In genomic region chr6:75794954-75795739, GRCh38 we compare ENCODE assay signal across 21 cellular contexts. TPM values are rescaled to one million over a fixed set of nuclear protein-coding genes. Genes with fewer than 3 reads are reported as not detected.
DNase-seq lines count a peak whose midpoint lies in the region; ATAC-seq and TF ChIP-seq lines count a peak whose summit lies in the region.
"Had no signal": no experiment of that assay in that cellular context is flagged by ENCODE, and none has a peak within 500 bp of the region (broad histone marks: within the 10 kb centered on the region; RNA-seq: fewer than 3 reads in every experiment).

No MANE protein-coding gene starts in this region.

- H3K27ac ChIP-seq in GM23338 (ENCODE audit: low read depth) (peak overlapping the region; percentile 27; the same call in 1 of the 2 replicates), angular gyrus (ENCODE audit: low read depth, low read length) (peak overlapping the region; percentile 90), layer of hippocampus (ENCODE audit: low read depth, low read length) (peak overlapping the region; percentile 55)
- H3K27ac ChIP-seq: KMS-11 had no signal

- no peak for ATAC-seq in GM23338
- ATAC-seq: activated naive CD8-positive, alpha-beta T cell treated with anti-CD3 and anti-CD28 coated beads, Interleukin-2, amount 50 U/mL, for 24 hours; HCT116; sciatic nerve had no signal

- H3K79me2 ChIP-seq in GM23338 (replicated peaks; ENCODE audit: insufficient read depth), result no peaks in the 10 kb centered on the region

- H3K36me3 ChIP-seq in GM23338 (ENCODE audit: insufficient read depth) (no peaks in the 10 kb centered on the region), MG63 (no peaks in the 10 kb centered on the region)
- H3K36me3 ChIP-seq: breast epithelium had no signal

- H3K27me3 ChIP-seq in GM23338 (ENCODE audit: insufficient read depth) (no peaks in the 10 kb centered on the region), layer of hippocampus (ENCODE audit: control insufficient read depth, insufficient read depth, low read length) (no peaks in the 10 kb centered on the region), MG63 (no peaks in the 10 kb centered on the region)
- H3K27me3 ChIP-seq: breast epithelium had no signal

- H3K4me3 ChIP-seq in GM23338, result no peak overlapping the region
- H3K4me3 ChIP-seq in MG63, result no peak overlapping the region

- DNase-seq in GM23338 (ENCODE audit: low spot score) (no peak), renal cortical epithelial cell (ENCODE audit: low read depth) (peak; percentile 38), NCI-H774 (lab: John Stamatoyannopoulos, UW) (no peak), GM10248 (ENCODE audit: extremely low spot score) (no peak), islet precursor cell (no peak), MG63 (no peak)
- DNase-seq: activated CD4-positive, alpha-beta memory T cell treated with anti-CD3 and anti-CD28 coated beads for 36 hours; activated CD4-positive, CD25-positive, alpha-beta regulatory T cell; activated effector memory CD4-positive, alpha-beta T cell treated with Interleukin-2 at 50 U/mL for 16 hours; activated naive CD8-positive, alpha-beta T cell treated with anti-CD3 and anti-CD28 coated beads, Interleukin-2, amount 50 U/mL, for 24 hours; dermis blood vessel endothelial cell; MV-4-11; NCI-H1930; NCI-H748 treated with DMSO at 0.1 percent for 48 hours had no signal

- no peak overlapping the region for H2AFZ ChIP-seq in GM23338

- no peak overlapping the region for H3K4me2 ChIP-seq in GM23338
- H3K4me2 ChIP-seq: KMS-11 had no signal

- H3K4me1 Mint-ChIP-seq in GM23338, result peaks cover 14% of the 10 kb centered on the region
- H3K4me1 Mint-ChIP-seq: activated naive CD8-positive, alpha-beta T cell treated with anti-CD3 and anti-CD28 coated beads, Interleukin-2, amount 50 U/mL, for 24 hours; CD14-positive monocyte had no signal

- H3K27me3 Mint-ChIP-seq in GM23338 (ENCODE audit: insufficient read depth, low read depth, poor library complexity), result no peaks in the 10 kb centered on the region
- H3K27me3 Mint-ChIP-seq: activated CD4-positive, alpha-beta memory T cell treated with anti-CD3 and anti-CD28 coated beads for 36 hours had no signal

- H3K9me2 ChIP-seq in GM23338 (ENCODE audit: insufficient read depth), result no peaks in the 10 kb centered on the region

- H3K9me3 Mint-ChIP-seq in GM23338, result no peaks in the 10 kb centered on the region
- H3K9me3 Mint-ChIP-seq: activated CD4-positive, alpha-beta memory T cell treated with anti-CD3 and anti-CD28 coated beads for 36 hours; activated naive CD8-positive, alpha-beta T cell treated with anti-CD3 and anti-CD28 coated beads, Interleukin-2, amount 50 U/mL, for 24 hours had no signal

- no peak for TF ChIP-seq CTCF in GM23338 (conservative IDR thresholded peaks at IDR 0.05; ENCODE audit: low read depth in 2 of 2)
- no peak for TF ChIP-seq CTCF in GM10248 (IDR thresholded peaks at IDR 0.05; ENCODE audit: control extremely low read depth, extremely low read depth, low read depth, missing control alignments)

- H4K20me1 ChIP-seq in GM23338 (replicated peaks; ENCODE audit: insufficient read depth), result no peaks in the 10 kb centered on the region

- CTCF ChIA-PET in GM10248 (lab: Yijun Ruan, JAX), result interaction anchor here (1.4 kb wide), 1 partner anchor 10 kb away, joined by 4 read pairs; no protein-coding TSS in a partner anchor

- H3K27ac Mint-ChIP-seq in GM23338, result no peak overlapping the region; the same call in 1 of the 2 replicates
- H3K27ac Mint-ChIP-seq: activated CD4-positive, alpha-beta memory T cell treated with anti-CD3 and anti-CD28 coated beads for 36 hours; activated naive CD8-positive, alpha-beta T cell treated with anti-CD3 and anti-CD28 coated beads, Interleukin-2, amount 50 U/mL, for 24 hours; CD14-positive monocyte had no signal

- no peaks in the 10 kb centered on the region for H3F3A ChIP-seq in GM23338 (replicated peaks; ENCODE audit: low read depth)

- POLR2A ChIA-PET in GM10248 (lab: Yijun Ruan, JAX), result no interaction called here

- H3K9me3 ChIP-seq in MG63, result no peaks in the 10 kb centered on the region
- H3K9me3 ChIP-seq: breast epithelium had no signal

- H3K4me1 ChIP-seq in GM23338 (ENCODE audit: insufficient read depth), result peaks cover 7% of the 10 kb centered on the region
- H3K4me1 ChIP-seq: breast epithelium had no signal

- H3K36me3 Mint-ChIP-seq in GM23338 (ENCODE audit: low read depth), result no peaks in the 10 kb centered on the region
- H3K36me3 Mint-ChIP-seq: activated CD4-positive, alpha-beta memory T cell treated with anti-CD3 and anti-CD28 coated beads for 36 hours; CD14-positive monocyte had no signal

- no peak overlapping the region for H3K4me3 Mint-ChIP-seq in GM23338
- H3K4me3 Mint-ChIP-seq: activated CD4-positive, alpha-beta memory T cell treated with anti-CD3 and anti-CD28 coated beads for 36 hours; activated naive CD8-positive, alpha-beta T cell treated with anti-CD3 and anti-CD28 coated beads, Interleukin-2, amount 50 U/mL, for 24 hours; CD14-positive monocyte had no signal

TF ChIP-seq in GM23338, 12 proteins besides CTCF, POLR2A, EP300 and RAD21:
- TF ChIP-seq ZNF331 (CRISPR knock-in tag; IDR thresholded peaks at IDR 0.05; ENCODE audit: low read depth), result no peak
- no peak for TF ChIP-seq CREB1 (CRISPR knock-in tag; IDR thresholded peaks at IDR 0.05; ENCODE audit: low read depth)
- TF ChIP-seq EZH2 (IDR thresholded peaks at IDR 0.05; ENCODE audit: low read depth, unreplicated experiment), result no peak
- TF ChIP-seq ZNF114 (CRISPR knock-in tag; IDR thresholded peaks at IDR 0.05), result no peak
- no peak for TF ChIP-seq NANOG (IDR thresholded peaks at IDR 0.05; ENCODE audit: borderline replicate concordance)

RNA-seq across cellular contexts. Expression of gene MYO6, which starts 46.1 kb away (rescaled TPM):
- 21.8 and 21.9 TPM in 2 replicates for total RNA-seq in GM23338 (2014; rRNA removed; shearing (Covaris generic))
- polyA plus RNA-seq in GM23338 (2016; fragmentation: Nextera tagmentation; extraction: Ambion mirVana), result 19.2 and 33.0 TPM in 2 replicates
- 53.3 and 116 TPM in 2 replicates for total RNA-seq in renal cortical epithelial cell
- 3.5 and 4.1 TPM in 2 replicates for total RNA-seq in MG63 (2014; rRNA removed; shearing (Covaris generic); ENCODE audit: low replicate concordance)
- polyA plus RNA-seq: CD14-positive monocyte had no signal

Comparison
In these comparisons a context has a peak if more than half of its experiments do, and no peak if none do; other contexts are left out.
1. H3K27ac ChIP-seq: peak in every context shown above with its lines; median percentile 90 in angular gyrus; 55 in layer of hippocampus; 27 in GM23338.